ENCODE assay signal across 8 cellular contexts in genomic region chr4:77818077-77818666, GRCh38. TPM values are rescaled to one million over a fixed set of nuclear protein-coding genes. Genes with fewer than 3 reads are reported as not detected.
DNase-seq lines count a peak whose midpoint lies in the region; ATAC-seq, FAIRE-seq and TF ChIP-seq lines count a peak whose summit lies in the region.

No MANE protein-coding gene starts in this region.

- H3K36me3 Mint-ChIP-seq in CD8-positive, alpha-beta memory T cell, result peaks cover 4 to 53% (median 7%) of the 10 kb centered on the region in 3 donors
- H3K36me3 Mint-ChIP-seq in activated naive CD4-positive, alpha-beta T cell treated with anti-CD3 and anti-CD28 coated beads for 36 hours (ENCODE audit: low read depth), result peaks cover 18% of the 10 kb centered on the region
- H3K36me3 Mint-ChIP-seq in nephron (ENCODE audit: low read depth), result no peaks in the 10 kb centered on the region

- H3K9me3 Mint-ChIP-seq in CD8-positive, alpha-beta memory T cell, result peaks cover 0 to 6% (median 2%) of the 10 kb centered on the region in 5 donors
- no peaks in the 10 kb centered on the region for H3K9me3 Mint-ChIP-seq in activated naive CD4-positive, alpha-beta T cell treated with anti-CD3 and anti-CD28 coated beads for 36 hours
- H3K9me3 Mint-ChIP-seq in nephron, result no peaks in the 10 kb centered on the region

- peak; percentile 21 for ATAC-seq in GM21381 (IDR thresholded peaks at IDR 0.05; ENCODE audit: unreplicated experiment)
- peak; percentile 64 for ATAC-seq in upper lobe of right lung

- peak overlapping the region; percentile 92 to 99 (median 98) for H3K27ac Mint-ChIP-seq in CD8-positive, alpha-beta memory T cell
- H3K27ac Mint-ChIP-seq in activated naive CD4-positive, alpha-beta T cell treated with anti-CD3 and anti-CD28 coated beads for 36 hours, result peak overlapping the region; percentile 96
- peak overlapping the region; percentile 98 to 99 (median 99) for H3K27ac Mint-ChIP-seq in nephron

- POLR2A ChIA-PET in CD8-positive, alpha-beta memory T cell (lab: Charles Lee), result interaction anchor here (0.8 to 8.0 kb wide), 6 partner anchors 17 to 41 kb away, joined by 3 to 394 read pairs (median 11); partner anchors contain the start of gene MRPL1

- H3K4me3 ChIP-seq in CD8-positive, alpha-beta memory T cell (ENCODE audit: low read length), result peak overlapping the region; percentile 75
- H3K4me3 ChIP-seq in fibroblast of villous mesenchyme (ENCODE audit: low read depth, low read length), result peak overlapping the region; percentile 85
- H3K4me3 ChIP-seq in upper lobe of right lung, result peak overlapping the region; percentile 78

- H3K9me3 ChIP-seq in CD8-positive, alpha-beta memory T cell (ENCODE audit: low read length), result no peaks in the 10 kb centered on the region
- H3K9me3 ChIP-seq in upper lobe of right lung, result no peaks in the 10 kb centered on the region

- H3K27me3 Mint-ChIP-seq in CD8-positive, alpha-beta memory T cell, result peaks cover 0 to 8% of the 10 kb centered on the region in 2 donors
- H3K27me3 Mint-ChIP-seq in activated naive CD4-positive, alpha-beta T cell treated with anti-CD3 and anti-CD28 coated beads for 36 hours (ENCODE audit: low read depth), result no peaks in the 10 kb centered on the region
- no peaks in the 10 kb centered on the region for H3K27me3 Mint-ChIP-seq in nephron (ENCODE audit: low read depth)

- peak; percentile 76 for FAIRE-seq in RCC 7860 (lab: Jason Lieb, UNC)

- peaks cover 61 to 78% (median 71%) of the 10 kb centered on the region in 3 donors for H3K4me1 Mint-ChIP-seq in CD8-positive, alpha-beta memory T cell
- peaks cover 55% of the 10 kb centered on the region for H3K4me1 Mint-ChIP-seq in activated naive CD4-positive, alpha-beta T cell treated with anti-CD3 and anti-CD28 coated beads for 36 hours (ENCODE audit: low read depth)
- peaks cover 49% of the 10 kb centered on the region for H3K4me1 Mint-ChIP-seq in nephron

- H3K27ac ChIP-seq in CD8-positive, alpha-beta memory T cell (ENCODE audit: low read depth, low read length), result peak overlapping the region; percentile 92
- peak overlapping the region; percentile 96 for H3K27ac ChIP-seq in upper lobe of right lung

- TF ChIP-seq CTCF in fibroblast of villous mesenchyme (IDR thresholded peaks at IDR 0.05; ENCODE audit: insufficient read depth, low read depth, low read length), result peak; percentile 63
- TF ChIP-seq CTCF in nephron (IDR thresholded peaks at IDR 0.05; ENCODE audit: unreplicated experiment in 3 of 3), result peak; percentile 48 to 61 (median 51)
- peak; percentile 57 for TF ChIP-seq CTCF in upper lobe of right lung (IDR thresholded peaks at IDR 0.05)

- peaks cover 62% of the 10 kb centered on the region for H3K4me1 ChIP-seq in CD8-positive, alpha-beta memory T cell (ENCODE audit: insufficient read depth, low read length)
- peaks cover 35% of the 10 kb centered on the region for H3K4me1 ChIP-seq in upper lobe of right lung

- peak; percentile 30 to 62 (median 42) for DNase-seq in CD8-positive, alpha-beta memory T cell
- DNase-seq in LHCN-M2 (ENCODE audit: low read depth) (peak; percentile 86), RCC 7860 (ENCODE audit: low spot score) (peak; percentile 73), fibroblast of villous mesenchyme (ENCODE audit: low read depth) (peak; percentile 81), upper lobe of right lung (peak; percentile 89)
- peak; percentile 69 for DNase-seq in activated naive CD4-positive, alpha-beta T cell treated with anti-CD3 and anti-CD28 coated beads for 36 hours

- intact Hi-C loops in activated naive CD4-positive, alpha-beta T cell treated with anti-CD3 and anti-CD28 coated beads for 36 hours (cut with micrococcal nuclease), result loop anchor here (1.0 to 5.0 kb wide), 4 partner anchors 8 to 239 kb away; partner anchors contain the start of gene FRAS1
- intact Hi-C loops in upper lobe of right lung (cut with DNase I), result no loop called here

- H3K27me3 ChIP-seq in CD8-positive, alpha-beta memory T cell (ENCODE audit: insufficient read depth, low read length, poor library complexity, severe bottlenecking), result no peaks in the 10 kb centered on the region
- no peaks in the 10 kb centered on the region for H3K27me3 ChIP-seq in upper lobe of right lung

- peak overlapping the region; percentile 86 to 100 (median 98) for H3K4me3 Mint-ChIP-seq in CD8-positive, alpha-beta memory T cell
- peak overlapping the region; percentile 96 for H3K4me3 Mint-ChIP-seq in activated naive CD4-positive, alpha-beta T cell treated with anti-CD3 and anti-CD28 coated beads for 36 hours
- peak overlapping the region; percentile 90 to 94 (median 93) for H3K4me3 Mint-ChIP-seq in nephron

- H3K36me3 ChIP-seq in CD8-positive, alpha-beta memory T cell (ENCODE audit: insufficient read depth, low read length), result no peaks in the 10 kb centered on the region
- H3K36me3 ChIP-seq in upper lobe of right lung, result no peaks in the 10 kb centered on the region

- CTCF ChIA-PET in CD8-positive, alpha-beta memory T cell (lab: Charles Lee), result interaction anchor here (0.6 to 3.2 kb wide), 6 partner anchors 9 to 44 kb away, joined by 3 to 40 read pairs (median 8); partner anchors contain the start of gene MRPL1
- CTCF ChIA-PET in activated naive CD4-positive, alpha-beta T cell treated with anti-CD3 and anti-CD28 coated beads for 36 hours (lab: Charles Lee), result interaction anchor here (0.6 to 5.9 kb wide), 9 partner anchors 11 to 1123 kb away, joined by 3 to 69 read pairs (median 5); partner anchors contain the start of gene MRPL1

RNA-seq across cellular contexts. Expression of gene CNOT6L, which starts 1.0 kb away (rescaled TPM):
- total RNA-seq in CD8-positive, alpha-beta memory T cell, result 100 to 1,000 TPM in 1 of 2 experiments, 10 to 100 TPM in 1; 96.5 to 100 TPM
- polyA plus RNA-seq in CD8-positive, alpha-beta memory T cell, result 45.2 TPM
- total RNA-seq in LHCN-M2 (2014; rRNA removed), result 7.4 and 8.3 TPM in 2 replicates
- polyA plus RNA-seq in LHCN-M2 (2012), result 3.5 TPM
- 100 to 1,000 TPM; 108 TPM for total RNA-seq in activated naive CD4-positive, alpha-beta T cell treated with anti-CD3 and anti-CD28 coated beads for 36 hours
- total RNA-seq in fibroblast of villous mesenchyme, result 13.5 and 14.2 TPM in 2 replicates
- total RNA-seq in upper lobe of right lung, result 50.8 TPM

RNA-seq across cellular contexts. Expression of gene MRPL1, which starts 44.5 kb away (rescaled TPM):
- 10 to 100 TPM; 88.4 to 93.8 TPM for total RNA-seq in CD8-positive, alpha-beta memory T cell
- polyA plus RNA-seq in CD8-positive, alpha-beta memory T cell, result 26.5 TPM
- total RNA-seq in LHCN-M2 (2014; rRNA removed) (39.4 TPM in 2 replicates), fibroblast of villous mesenchyme (26.7 and 42.3 TPM in 2 replicates), upper lobe of right lung (17.6 TPM)
- polyA plus RNA-seq in LHCN-M2 (2012), result 20.6 TPM
- total RNA-seq in activated naive CD4-positive, alpha-beta T cell treated with anti-CD3 and anti-CD28 coated beads for 36 hours, result 10 to 100 TPM; 37.5 to 39.8 TPM

Comparison
In these comparisons a context has a peak if more than half of its experiments do, and no peak if none do; other contexts are left out.
1. Peak in every context shown above with its lines: DNase-seq, ATAC-seq, H3K4me3 ChIP-seq and H3K27ac ChIP-seq.